8 cellular contexts compared by ENCODE assay signal in genomic region chr2:230905448-230906430, GRCh38. TPM values are rescaled to one million over a fixed set of nuclear protein-coding genes. Genes with fewer than 3 reads are reported as not detected.
DNase-seq lines count a peak whose midpoint lies in the region; ATAC-seq and TF ChIP-seq lines count a peak whose summit lies in the region.

No MANE protein-coding gene starts in this region.

- intact Hi-C loops in testis (cut with DNase I; ENCODE audit: low total_unique reads) = loop anchor here (10.0 kb wide), 1 partner anchor 79 kb away; no protein-coding TSS in a partner anchor

- WGBS in testis, 2 donors = 81 to 86% methylated on average over 15 to 18 of the region's 18 CpGs

- H3K36me3 ChIP-seq in testis (ENCODE audit: low read depth, missing control alignments) = no peaks in the 10 kb centered on the region

- no peaks in the 10 kb centered on the region for H3K4me1 ChIP-seq in testis

- ATAC-seq in GM18505 (IDR thresholded peaks at IDR 0.05; ENCODE audit: unreplicated experiment) (no peak), GM21360 (IDR thresholded peaks at IDR 0.05; ENCODE audit: unreplicated experiment) (no peak)

- no peak overlapping the region for H3K27ac ChIP-seq in testis

- no peak overlapping the region for H3K4me3 ChIP-seq in Jurkat, Clone E6-1 (ENCODE audit: low read length)
- H3K4me3 ChIP-seq in fibroblast of villous mesenchyme (ENCODE audit: low read depth, low read length) (no peak overlapping the region), testis (no peak overlapping the region)

- TF ChIP-seq CTCF in fibroblast of villous mesenchyme (IDR thresholded peaks at IDR 0.05; ENCODE audit: insufficient read depth, low read depth, low read length) = no peak
- no peak for TF ChIP-seq CTCF in GM10266 (IDR thresholded peaks at IDR 0.05; ENCODE audit: control insufficient read depth, insufficient read depth, low read depth, missing control alignments)
- no peak for TF ChIP-seq CTCF in testis (IDR thresholded peaks at IDR 0.05)

- TF ChIP-seq POLR2A in GM18505 (IDR thresholded peaks at IDR 0.05; ENCODE audit: borderline replicate concordance, extremely low read depth, insufficient read depth, insufficient read length) = no peak
- TF ChIP-seq POLR2A in testis (IDR thresholded peaks at IDR 0.05) = no peak

- no peaks in the 10 kb centered on the region for H3K9me3 ChIP-seq in testis

- peak; percentile 91 for DNase-seq in Jurkat, Clone E6-1 (ENCODE audit: low read depth, low spot score)
- DNase-seq in activated CD8-positive, alpha-beta memory T cell treated with anti-CD3 and anti-CD28 coated beads for 4 hours (ENCODE audit: low read depth in 2 of 2) = peak; percentile 79 to 90
- DNase-seq in fibroblast of villous mesenchyme (ENCODE audit: low read depth) (peak; percentile 27), GM10266 (ENCODE audit: extremely low spot score) (no peak), testis (no peak)
- DNase-seq in stimulated activated CD8-positive, alpha-beta memory T cell treated with anti-CD3 and anti-CD28 coated beads, Interleukin-15, amount 100 ng/mL, for 1 hour (ENCODE audit: low read depth) = peak; percentile 67

- no peaks in the 10 kb centered on the region for H3K27me3 ChIP-seq in testis

RNA-seq across cellular contexts. Expression of gene GPR55, which starts 19.3 kb away (rescaled TPM):
- not detected for polyA plus RNA-seq in Jurkat, Clone E6-1 (2012; ENCODE audit: insufficient read depth, insufficient read length)
- total RNA-seq in fibroblast of villous mesenchyme (not detected in 2 replicates), testis (10 to 100 TPM; 10.9 to 14.7 TPM)
- 12.3 TPM for polyA plus RNA-seq in testis (ENCODE audit: insufficient read depth, low read depth, low replicate concordance)

RNA-seq across cellular contexts. Expression of gene ITM2C, which starts 41.0 kb away (rescaled TPM):
- polyA plus RNA-seq in Jurkat, Clone E6-1 (2012; ENCODE audit: insufficient read depth, insufficient read length) = 120 TPM
- total RNA-seq in fibroblast of villous mesenchyme = 37.1 and 58.6 TPM in 2 replicates
- 10 to 100 TPM; 53.7 to 95.7 TPM for total RNA-seq in testis
- polyA plus RNA-seq in testis (ENCODE audit: insufficient read depth, low read depth, low replicate concordance) = 57.8 TPM

Comparison
In these comparisons a context has a peak if more than half of its experiments do, and no peak if none do; other contexts are left out.
1. DNase-seq: peak in Jurkat, Clone E6-1 (single experiment), activated CD8-positive, alpha-beta memory T cell treated with anti-CD3 and anti-CD28 coated beads for 4 hours (2 of 2), fibroblast of villous mesenchyme (single experiment) and stimulated activated CD8-positive, alpha-beta memory T cell treated with anti-CD3 and anti-CD28 coated beads, Interleukin-15, amount 100 ng/mL, for 1 hour (single experiment); none in GM10266 (single experiment) and testis (single experiment).
2. RNA of gene GPR55, which starts 19.3 kb away (total RNA-seq): 10.9 to 14.7 TPM in testis; not detected in fibroblast of villous mesenchyme; every median in the first group is over 10 times any median in the second.